Comparison of ENCODE assay signal across 26 cellular contexts in the genomic region with DNA sequence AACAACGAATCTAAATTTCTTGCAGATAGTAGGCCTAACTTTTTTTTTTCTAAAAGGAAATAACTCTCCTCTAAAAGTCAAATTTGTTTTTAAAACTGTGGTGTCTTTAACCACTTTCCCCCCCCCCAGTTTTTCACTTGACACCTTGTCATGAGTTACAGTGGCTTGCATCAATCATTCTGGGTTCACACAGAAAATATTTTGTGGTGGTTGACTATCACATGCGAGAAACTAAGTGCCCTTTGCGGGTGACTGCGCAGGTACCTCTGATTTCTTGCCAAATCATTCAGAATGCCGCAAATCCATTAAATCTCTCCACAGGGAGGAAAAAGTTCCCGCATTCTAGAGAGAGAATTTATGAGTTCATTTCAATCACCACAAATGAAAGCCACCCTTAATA. TPM values are rescaled to one million over a fixed set of nuclear protein-coding genes. Genes with fewer than 3 reads are reported as not detected.
A peak's percentile ranks its signal among the peaks of the same experiment; 100 is the strongest.
DNase-seq lines count a peak whose midpoint lies in the region; ATAC-seq and TF ChIP-seq lines count a peak whose summit lies in the region.
"Had no signal": no experiment of that assay in that cellular context is flagged by ENCODE, and none has a peak within 500 bp of the region (broad histone marks: within the 10 kb centered on the region; RNA-seq: fewer than 3 reads in every experiment).

No MANE protein-coding gene starts in this region.

- H3K27me3 Mint-ChIP-seq in activated T-helper 2 cell treated with anti-CD3 and anti-CD28 coated beads, Interferon-gamma antibody, Interleukin-2, Interleukin-4, amounts not matched to agents 10 μg/mL and 5 μg/mL and 100 μg/mL, durations not matched to agents 14 hours and 24 hours and 36 hours (ENCODE audit: low read depth), result no peaks in the 10 kb centered on the region

- TF ChIP-seq CTCF in GM12865 (IDR thresholded peaks at IDR 0.05; ENCODE audit: insufficient read depth, low read depth, low read length, missing control alignments) (no peak), neutrophil (IDR thresholded peaks at IDR 0.05) (no peak)

- peaks cover 52% of the 10 kb centered on the region for H3K4me1 Mint-ChIP-seq in activated T-helper 2 cell treated with anti-CD3 and anti-CD28 coated beads, Interferon-gamma antibody, Interleukin-2, Interleukin-4, amounts not matched to agents 10 μg/mL and 5 μg/mL and 100 μg/mL, durations not matched to agents 14 hours and 24 hours and 36 hours (ENCODE audit: low read depth)

- peak; percentile 38 for DNase-seq in GM12865 (ENCODE audit: low read depth)
- DNase-seq in activated T-helper 2 cell treated with anti-CD3 and anti-CD28 coated beads, Interferon-gamma antibody, Interleukin-2, Interleukin-4, amounts not matched to agents 10 μg/mL and 5 μg/mL and 100 μg/mL, durations not matched to agents 14 hours and 24 hours and 36 hours (ENCODE audit: low spot score), result peak; percentile 28
- no peak for DNase-seq in HAP-1 (ENCODE audit: low spot score in 2 of 2)
- no peak for DNase-seq in KG1 (lab: John Stamatoyannopoulos, UW)
- DNase-seq: C1 segment of cervical spinal cord; CD8-positive, alpha-beta T cell; DMS 273 treated with DMSO at 0.1 percent for 48 hours; DMS79; EL; GDM1; H9; HFFc6; NCI-H1092; NCI-H1417 treated with DMSO at 0.1 percent for 48 hours; NCI-H1694 treated with DMSO at 0.1 percent for 48 hours; NCI-H2081; NCI-H2227 treated with DMSO at 0.1 percent for 48 hours; NCI-H526 treated with DMSO at 0.1 percent for 48 hours; SHP77 treated with DMSO at 0.1 percent for 48 hours had no signal

- H3K27ac ChIP-seq in neutrophil, result peak overlapping the region; percentile 81

- H3K27ac Mint-ChIP-seq in activated T-helper 2 cell treated with anti-CD3 and anti-CD28 coated beads, Interferon-gamma antibody, Interleukin-2, Interleukin-4, amounts not matched to agents 10 μg/mL and 5 μg/mL and 100 μg/mL, durations not matched to agents 14 hours and 24 hours and 36 hours, result peak overlapping the region; percentile 10
- H3K27ac Mint-ChIP-seq: CD8-positive, alpha-beta T cell; GM23338; H9; HFFc6 had no signal

- no peak overlapping the region for H3K4me3 Mint-ChIP-seq in activated T-helper 2 cell treated with anti-CD3 and anti-CD28 coated beads, Interferon-gamma antibody, Interleukin-2, Interleukin-4, amounts not matched to agents 10 μg/mL and 5 μg/mL and 100 μg/mL, durations not matched to agents 14 hours and 24 hours and 36 hours (ENCODE audit: low read depth)
- H3K4me3 Mint-ChIP-seq: CD8-positive, alpha-beta T cell; GM23338; H9; HFFc6 had no signal

- no peaks in the 10 kb centered on the region for H3K27me3 ChIP-seq in neutrophil
- H3K27me3 ChIP-seq in HAP-1 (ENCODE audit: low read depth), result no peaks in the 10 kb centered on the region

- no peaks in the 10 kb centered on the region for H3K9me3 ChIP-seq in neutrophil
- H3K9me3 ChIP-seq in HAP-1, result no peaks in the 10 kb centered on the region; the same call in 1 of the 2 replicates

- H3K4me1 ChIP-seq in neutrophil (ENCODE audit: control insufficient read depth in 1 of 2, insufficient read depth in 1 of 2, low read depth in 1 of 2, low read length in 1 of 2), result peaks cover 54 to 58% of the 10 kb centered on the region in 2 experiments
- no peaks in the 10 kb centered on the region for H3K4me1 ChIP-seq in HAP-1

- H3K36me3 Mint-ChIP-seq in activated T-helper 2 cell treated with anti-CD3 and anti-CD28 coated beads, Interferon-gamma antibody, Interleukin-2, Interleukin-4, amounts not matched to agents 10 μg/mL and 5 μg/mL and 100 μg/mL, durations not matched to agents 14 hours and 24 hours and 36 hours (ENCODE audit: low read depth), result peaks cover 43% of the 10 kb centered on the region
- H3K36me3 Mint-ChIP-seq: CD8-positive, alpha-beta T cell had no signal

- intact Hi-C loops in activated T-helper 2 cell treated with anti-CD3 and anti-CD28 coated beads, Interferon-gamma antibody, Interleukin-2, Interleukin-4, amounts not matched to agents 10 μg/mL and 5 μg/mL and 100 μg/mL, durations not matched to agents 14 hours and 24 hours and 36 hours (cut with micrococcal nuclease), result loop anchor here (2.0 to 10.0 kb wide), 2 partner anchors 15 to 495 kb away; a partner anchor contains a TSS

- H3K9me3 Mint-ChIP-seq in activated T-helper 2 cell treated with anti-CD3 and anti-CD28 coated beads, Interferon-gamma antibody, Interleukin-2, Interleukin-4, amounts not matched to agents 10 μg/mL and 5 μg/mL and 100 μg/mL, durations not matched to agents 14 hours and 24 hours and 36 hours, result peaks cover 37% of the 10 kb centered on the region
- H3K9me3 Mint-ChIP-seq: CD8-positive, alpha-beta T cell; GM23338; H9 had no signal

- peak; percentile 36 for ATAC-seq in GM19351 (IDR thresholded peaks at IDR 0.05; ENCODE audit: unreplicated experiment)
- no peak for ATAC-seq in HG02678 (IDR thresholded peaks at IDR 0.05; ENCODE audit: unreplicated experiment)
- ATAC-seq: CD8-positive, alpha-beta T cell; GM23338; Panc1 had no signal

- no peaks in the 10 kb centered on the region for H3K36me3 ChIP-seq in neutrophil
- no peaks in the 10 kb centered on the region for H3K36me3 ChIP-seq in HAP-1 (replicated peaks)

- H3K4me3 ChIP-seq in GM12865 (ENCODE audit: low read depth, low read length), result no peak overlapping the region
- H3K4me3 ChIP-seq in neutrophil (ENCODE audit: low read depth in 1 of 2, low read length in 1 of 2), result no peak overlapping the region
- no peak overlapping the region for H3K4me3 ChIP-seq in HAP-1
- H3K4me3 ChIP-seq: GM23338 had no signal

- in situ Hi-C loops in HAP-1 (cut with MboI; ENCODE audit: low sequenced_read_pairs), result no loop called here

RNA-seq across cellular contexts. Expression of a gene that starts 23.8 kb away (rescaled TPM):
- total RNA-seq in activated T-helper 2 cell treated with anti-CD3 and anti-CD28 coated beads, Interferon-gamma antibody, Interleukin-2, Interleukin-4, amounts not matched to agents 10 μg/mL and 5 μg/mL and 100 μg/mL, durations not matched to agents 14 hours and 24 hours and 36 hours, result 73.0 and 79.0 TPM in 2 replicates
- total RNA-seq: A673, HFFc6, NCI-H460 had no signal

Comparison
In these comparisons a context has a peak if more than half of its experiments do, and no peak if none do; other contexts are left out.
1. DNase-seq: peak in GM12865 (single experiment) and activated T-helper 2 cell treated with anti-CD3 and anti-CD28 coated beads, Interferon-gamma antibody, Interleukin-2, Interleukin-4, amounts not matched to agents 10 μg/mL and 5 μg/mL and 100 μg/mL, durations not matched to agents 14 hours and 24 hours and 36 hours (single experiment); none in HAP-1 (0 of 2) and KG1 (single experiment).